Comparison of ENCODE assay signal across 8 cellular contexts in genomic region chr1:160205974-160206369, GRCh38. TPM values are rescaled to one million over a fixed set of nuclear protein-coding genes. Genes with fewer than 3 reads are reported as not detected.
A peak's percentile ranks its signal among the peaks of the same experiment; 100 is the strongest.
DNase-seq lines count a peak whose midpoint lies in the region; TF ChIP-seq lines count a peak whose summit lies in the region.

No MANE protein-coding gene starts in this region.

- in situ Hi-C loops in GM13976 (cut with MboI; ENCODE audit: low sequenced_read_pairs, unreplicated experiment), result no loop called here

- H2AK5ac ChIP-seq in mesendoderm (ENCODE audit: low read length), result no peak overlapping the region

- WGBS in mesendoderm (ENCODE audit: extremely low coverage, insufficient coverage, low lambda C conversion rate), result no CpG with 5 or more reads among the region's 10 CpGs

- no peak for TF ChIP-seq CTCF in GM13976 (IDR thresholded peaks at IDR 0.05; ENCODE audit: borderline replicate concordance, control extremely low read depth, extremely low read depth, insufficient read depth, missing control alignments)

- H3K4me1 ChIP-seq in duodenal mucosa (ENCODE audit: control insufficient read depth in 1 of 2, insufficient read depth in 2 of 2, low read length in 2 of 2), result peaks cover 18 to 28% of the 10 kb centered on the region in 2 donors
- H3K4me1 ChIP-seq in mesendoderm (ENCODE audit: control insufficient read depth, low read depth, low read length), result peaks cover 25% of the 10 kb centered on the region

- peak overlapping the region; percentile 29 for H3K4me2 ChIP-seq in mesendoderm (ENCODE audit: low read length)

- peaks cover 53% of the 10 kb centered on the region for H3K79me2 ChIP-seq in mesendoderm (ENCODE audit: control insufficient read depth, insufficient read depth, low read length)

- no peaks in the 10 kb centered on the region for H3K9me3 ChIP-seq in duodenal mucosa (ENCODE audit: control insufficient read depth in 1 of 2, low read length in 2 of 2)

- H3K27me3 ChIP-seq in duodenal mucosa (ENCODE audit: control insufficient read depth in 1 of 2, insufficient read depth in 2 of 2, low read length in 2 of 2) (no peaks in the 10 kb centered on the region), mesendoderm (ENCODE audit: insufficient read depth, low read length, poor library complexity) (no peaks in the 10 kb centered on the region)

- peak overlapping the region; percentile 72 to 87 for H3K9ac ChIP-seq in duodenal mucosa (ENCODE audit: low read depth in 1 of 2, low read length in 2 of 2)
- peak overlapping the region; percentile 98 for H3K9ac ChIP-seq in mesendoderm (ENCODE audit: low read length)

- H3K4ac ChIP-seq in mesendoderm (ENCODE audit: low read depth, low read length), result peak overlapping the region; percentile 97

- no peak overlapping the region for H2BK15ac ChIP-seq in mesendoderm (replicated peaks; ENCODE audit: low read depth)

- H2BK5ac ChIP-seq in mesendoderm (ENCODE audit: low read length), result peak overlapping the region; percentile 59

- peak overlapping the region; percentile 74 for H3K27ac ChIP-seq in duodenal mucosa (ENCODE audit: low read depth, low read length)
- peak overlapping the region; percentile 85 for H3K27ac ChIP-seq in mesendoderm (ENCODE audit: low read depth, low read length)

- no peak overlapping the region for H4K8ac ChIP-seq in mesendoderm (ENCODE audit: low read depth, low read length)

- H3K4me3 ChIP-seq in duodenal mucosa (ENCODE audit: low read depth in 1 of 2, low read length in 2 of 2) (peak overlapping the region; percentile 82 to 90), mesendoderm (ENCODE audit: low read length) (peak overlapping the region; percentile 85)

- DNase-seq in GM13976 (ENCODE audit: low spot score) (peak; percentile 66), HS-5 (ENCODE audit: low read depth) (peak; percentile 55), mesendoderm (no peak), cerebellum (ENCODE audit: low spot score) (no peak), 8988T (no peak)
- peak; percentile 70 for DNase-seq in activated CD4-positive, alpha-beta T cell treated with anti-CD3 and anti-CD28 coated beads for 48 hours
- DNase-seq in stimulated activated CD8-positive, alpha-beta memory T cell treated with anti-CD3 and anti-CD28 coated beads, Interleukin-4, amount 100 ng/mL, for 24 hours (ENCODE audit: low read depth), result peak; percentile 19

- H4K5ac ChIP-seq in mesendoderm (ENCODE audit: low read length), result no peak overlapping the region

- H2BK120ac ChIP-seq in mesendoderm (ENCODE audit: low read depth, low read length), result no peak overlapping the region

- peak overlapping the region; percentile 98 for H3K56ac ChIP-seq in mesendoderm (ENCODE audit: low read length)

- H3K36me3 ChIP-seq in duodenal mucosa (ENCODE audit: control insufficient read depth in 1 of 2, insufficient read depth in 2 of 2, low read length in 2 of 2) (peaks cover 0 to 20% of the 10 kb centered on the region in 2 donors), mesendoderm (ENCODE audit: control insufficient read depth, insufficient read depth, low read length) (no peaks in the 10 kb centered on the region)

- H3K23ac ChIP-seq in mesendoderm (ENCODE audit: low read length), result peak overlapping the region; percentile 95

- H3K79me1 ChIP-seq in mesendoderm (ENCODE audit: low read length), result peaks cover 24% of the 10 kb centered on the region

- H3K18ac ChIP-seq in mesendoderm (ENCODE audit: low read length), result peak overlapping the region; percentile 99

RNA-seq across cellular contexts. Expression of gene PEA15, which starts 0.8 kb away (rescaled TPM):
- polyA plus RNA-seq in mesendoderm (2013, experiment 1 of 2), result 260 TPM
- 272 TPM for polyA plus RNA-seq in mesendoderm (2013, experiment 2 of 2)
- 125 TPM for total RNA-seq in cerebellum

RNA-seq across cellular contexts. Expression of gene CASQ1, which starts 15.6 kb away (rescaled TPM):
- polyA plus RNA-seq in mesendoderm (2013, experiment 1 of 2), result 2.6 TPM
- polyA plus RNA-seq in mesendoderm (2013, experiment 2 of 2), result 2.5 TPM
- total RNA-seq in cerebellum, result 1.3 TPM

RNA-seq across cellular contexts. Expression of gene ATP1A4, which starts 54.6 kb away (rescaled TPM):
- 0.56 TPM for polyA plus RNA-seq in mesendoderm (2013, experiment 1 of 2)
- polyA plus RNA-seq in mesendoderm (2013, experiment 2 of 2), result 0.42 TPM
- total RNA-seq in cerebellum, result 0.64 TPM

RNA-seq across cellular contexts. Expression of gene DCAF8, which starts 56.4 kb away (rescaled TPM):
- polyA plus RNA-seq in mesendoderm (2013, experiment 1 of 2), result 50.4 TPM
- 50.1 TPM for polyA plus RNA-seq in mesendoderm (2013, experiment 2 of 2)
- total RNA-seq in cerebellum, result 108 TPM

Comparison
In these comparisons a context has a peak if more than half of its experiments do, and no peak if none do; other contexts are left out.
1. DNase-seq: peak in GM13976 (single experiment), HS-5 (single experiment), activated CD4-positive, alpha-beta T cell treated with anti-CD3 and anti-CD28 coated beads for 48 hours (single experiment) and stimulated activated CD8-positive, alpha-beta memory T cell treated with anti-CD3 and anti-CD28 coated beads, Interleukin-4, amount 100 ng/mL, for 24 hours (single experiment); none in mesendoderm (single experiment), cerebellum (single experiment) and 8988T (single experiment).